In the genomic region with DNA sequence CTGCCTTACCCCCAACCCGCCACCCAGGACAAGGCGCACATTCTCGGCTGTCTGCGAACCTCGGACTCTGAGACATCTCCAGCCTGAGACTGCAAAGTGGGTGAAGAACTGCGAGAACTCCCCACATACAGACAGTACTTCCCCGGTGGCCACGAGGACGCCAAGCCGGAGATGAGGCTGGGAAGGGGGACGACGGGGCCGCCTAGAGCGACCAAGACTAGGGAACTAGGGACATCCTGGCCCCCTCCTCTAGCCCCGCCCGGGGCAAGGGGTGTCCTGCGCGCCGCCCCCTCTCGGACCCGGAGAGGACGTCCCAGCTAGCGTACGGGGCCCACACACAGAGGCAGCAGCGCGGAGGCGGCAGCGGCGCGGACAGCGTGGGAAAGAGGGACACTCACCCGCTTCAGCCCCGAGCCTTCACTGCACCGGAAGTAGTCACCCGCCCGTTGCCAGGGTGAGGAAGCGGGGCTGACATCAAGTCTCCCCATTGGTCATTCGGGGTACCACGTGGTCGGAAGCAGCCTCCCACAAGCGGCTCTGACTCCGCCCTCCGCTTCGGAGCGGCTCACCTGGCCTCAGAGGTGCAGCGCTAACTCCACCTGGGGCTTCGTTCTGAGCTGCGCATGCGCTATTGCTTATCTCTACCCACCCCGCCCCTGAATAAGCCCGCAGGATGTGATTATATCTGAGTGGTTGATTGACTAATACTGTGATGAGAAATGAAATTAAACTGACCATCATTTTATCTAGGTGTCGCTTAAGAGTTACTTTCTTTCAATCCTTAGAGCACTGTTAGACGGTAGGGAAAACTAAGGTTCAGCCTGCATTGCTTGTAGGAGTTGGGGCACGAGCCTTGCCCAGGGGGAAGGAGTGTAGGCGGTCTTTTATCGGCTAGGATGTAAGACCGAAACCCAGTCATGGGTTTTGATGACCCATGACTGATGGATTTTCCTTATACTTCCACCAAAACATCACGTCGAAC, we compare ENCODE assay signal across 1 cellular context.
TF ChIP-seq lines count a peak whose summit lies in the region.

Gene TASP1 (minus strand): TSS at position 437 of the 982 bp plus-strand sequence. CDS start 8,854 bp downstream, outside the sequence.

TF ChIP-seq in HepG2, 621 proteins besides CTCF, POLR2A, EP300 and RAD21 (continued from another document and continues in another):
- TF ChIP-seq, protein P1, sequence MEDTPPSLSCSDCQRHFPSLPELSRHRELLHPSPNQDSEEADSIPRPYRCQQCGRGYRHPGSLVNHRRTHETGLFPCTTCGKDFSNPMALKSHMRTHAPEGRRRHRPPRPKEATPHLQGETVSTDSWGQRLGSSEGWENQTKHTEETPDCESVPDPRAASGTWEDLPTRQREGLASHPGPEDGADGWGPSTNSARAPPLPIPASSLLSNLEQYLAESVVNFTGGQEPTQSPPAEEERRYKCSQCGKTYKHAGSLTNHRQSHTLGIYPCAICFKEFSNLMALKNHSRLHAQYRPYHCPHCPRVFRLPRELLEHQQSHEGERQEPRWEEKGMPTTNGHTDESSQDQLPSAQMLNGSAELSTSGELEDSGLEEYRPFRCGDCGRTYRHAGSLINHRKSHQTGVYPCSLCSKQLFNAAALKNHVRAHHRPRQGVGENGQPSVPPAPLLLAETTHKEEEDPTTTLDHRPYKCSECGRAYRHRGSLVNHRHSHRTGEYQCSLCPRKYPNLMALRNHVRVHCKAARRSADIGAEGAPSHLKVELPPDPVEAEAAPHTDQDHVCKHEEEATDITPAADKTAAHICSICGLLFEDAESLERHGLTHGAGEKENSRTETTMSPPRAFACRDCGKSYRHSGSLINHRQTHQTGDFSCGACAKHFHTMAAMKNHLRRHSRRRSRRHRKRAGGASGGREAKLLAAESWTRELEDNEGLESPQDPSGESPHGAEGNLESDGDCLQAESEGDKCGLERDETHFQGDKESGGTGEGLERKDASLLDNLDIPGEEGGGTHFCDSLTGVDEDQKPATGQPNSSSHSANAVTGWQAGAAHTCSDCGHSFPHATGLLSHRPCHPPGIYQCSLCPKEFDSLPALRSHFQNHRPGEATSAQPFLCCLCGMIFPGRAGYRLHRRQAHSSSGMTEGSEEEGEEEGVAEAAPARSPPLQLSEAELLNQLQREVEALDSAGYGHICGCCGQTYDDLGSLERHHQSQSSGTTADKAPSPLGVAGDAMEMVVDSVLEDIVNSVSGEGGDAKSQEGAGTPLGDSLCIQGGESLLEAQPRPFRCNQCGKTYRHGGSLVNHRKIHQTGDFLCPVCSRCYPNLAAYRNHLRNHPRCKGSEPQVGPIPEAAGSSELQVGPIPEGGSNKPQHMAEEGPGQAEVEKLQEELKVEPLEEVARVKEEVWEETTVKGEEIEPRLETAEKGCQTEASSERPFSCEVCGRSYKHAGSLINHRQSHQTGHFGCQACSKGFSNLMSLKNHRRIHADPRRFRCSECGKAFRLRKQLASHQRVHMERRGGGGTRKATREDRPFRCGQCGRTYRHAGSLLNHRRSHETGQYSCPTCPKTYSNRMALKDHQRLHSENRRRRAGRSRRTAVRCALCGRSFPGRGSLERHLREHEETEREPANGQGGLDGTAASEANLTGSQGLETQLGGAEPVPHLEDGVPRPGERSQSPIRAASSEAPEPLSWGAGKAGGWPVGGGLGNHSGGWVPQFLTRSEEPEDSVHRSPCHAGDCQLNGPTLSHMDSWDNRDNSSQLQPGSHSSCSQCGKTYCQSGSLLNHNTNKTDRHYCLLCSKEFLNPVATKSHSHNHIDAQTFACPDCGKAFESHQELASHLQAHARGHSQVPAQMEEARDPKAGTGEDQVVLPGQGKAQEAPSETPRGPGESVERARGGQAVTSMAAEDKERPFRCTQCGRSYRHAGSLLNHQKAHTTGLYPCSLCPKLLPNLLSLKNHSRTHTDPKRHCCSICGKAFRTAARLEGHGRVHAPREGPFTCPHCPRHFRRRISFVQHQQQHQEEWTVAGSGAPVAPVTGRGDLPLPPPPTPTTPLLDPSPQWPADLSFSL (CRISPR knock-in tag; IDR thresholded peaks at IDR 0.05): no peak
- peak; percentile 75; the same call in 1 of the 2 replicates for TF ChIP-seq JUND (CRISPR knock-in tag; IDR thresholded peaks at IDR 0.05)
- TF ChIP-seq NKX3-1 (CRISPR knock-in tag; IDR thresholded peaks at IDR 0.05): no peak
- TF ChIP-seq SPEN (CRISPR knock-in tag; IDR thresholded peaks at IDR 0.05; ENCODE audit: low read depth): peak; percentile 82
- no peak for TF ChIP-seq TBX3 (IDR thresholded peaks at IDR 0.05; ENCODE audit: borderline replicate concordance)
- peak; percentile 58; the same call in 1 of the 2 replicates for TF ChIP-seq GFI1 (CRISPR knock-in tag; IDR thresholded peaks at IDR 0.05; ENCODE audit: borderline replicate concordance)
- no peak for TF ChIP-seq ZSCAN9 (CRISPR knock-in tag; IDR thresholded peaks at IDR 0.05; ENCODE audit: borderline replicate concordance)
- peak; percentile 61; the same call in 1 of the 2 replicates for TF ChIP-seq DR1 (CRISPR knock-in tag; IDR thresholded peaks at IDR 0.05)
- TF ChIP-seq ZBTB7B (CRISPR knock-in tag; IDR thresholded peaks at IDR 0.05): peak; percentile 47; the same call in 1 of the 2 replicates
- no peak for TF ChIP-seq FOXP1 (IDR thresholded peaks at IDR 0.05)
- no peak for TF ChIP-seq FOXP1 (CRISPR knock-in tag; IDR thresholded peaks at IDR 0.05)
- TF ChIP-seq ZNF124 (CRISPR knock-in tag; IDR thresholded peaks at IDR 0.05): peak; percentile 69; the same call in 1 of the 2 replicates
- TF ChIP-seq HES4 (CRISPR knock-in tag; IDR thresholded peaks at IDR 0.05; ENCODE audit: borderline replicate concordance): peak; percentile 43; the same call in 1 of the 2 replicates
- TF ChIP-seq NR1H2 (CRISPR knock-in tag; IDR thresholded peaks at IDR 0.05; ENCODE audit: borderline replicate concordance, low read depth): peak; percentile 74; the same call in 1 of the 2 replicates
- TF ChIP-seq SKI (IDR thresholded peaks at IDR 0.05; ENCODE audit: partially characterized antibody): no peak
- no peak for TF ChIP-seq ZNF17 (CRISPR knock-in tag; IDR thresholded peaks at IDR 0.05)
- TF ChIP-seq ZNF550 (CRISPR knock-in tag; IDR thresholded peaks at IDR 0.05; ENCODE audit: borderline replicate concordance): peak; percentile 83; the same call in 1 of the 2 replicates
- TF ChIP-seq GMEB1 (CRISPR knock-in tag; IDR thresholded peaks at IDR 0.05; ENCODE audit: borderline replicate concordance): peak; percentile 69; the same call in 1 of the 2 replicates
- no peak; the same call in 1 of the 2 replicates for TF ChIP-seq ZNF264 (CRISPR knock-in tag; IDR thresholded peaks at IDR 0.05)
- TF ChIP-seq, protein P2, sequence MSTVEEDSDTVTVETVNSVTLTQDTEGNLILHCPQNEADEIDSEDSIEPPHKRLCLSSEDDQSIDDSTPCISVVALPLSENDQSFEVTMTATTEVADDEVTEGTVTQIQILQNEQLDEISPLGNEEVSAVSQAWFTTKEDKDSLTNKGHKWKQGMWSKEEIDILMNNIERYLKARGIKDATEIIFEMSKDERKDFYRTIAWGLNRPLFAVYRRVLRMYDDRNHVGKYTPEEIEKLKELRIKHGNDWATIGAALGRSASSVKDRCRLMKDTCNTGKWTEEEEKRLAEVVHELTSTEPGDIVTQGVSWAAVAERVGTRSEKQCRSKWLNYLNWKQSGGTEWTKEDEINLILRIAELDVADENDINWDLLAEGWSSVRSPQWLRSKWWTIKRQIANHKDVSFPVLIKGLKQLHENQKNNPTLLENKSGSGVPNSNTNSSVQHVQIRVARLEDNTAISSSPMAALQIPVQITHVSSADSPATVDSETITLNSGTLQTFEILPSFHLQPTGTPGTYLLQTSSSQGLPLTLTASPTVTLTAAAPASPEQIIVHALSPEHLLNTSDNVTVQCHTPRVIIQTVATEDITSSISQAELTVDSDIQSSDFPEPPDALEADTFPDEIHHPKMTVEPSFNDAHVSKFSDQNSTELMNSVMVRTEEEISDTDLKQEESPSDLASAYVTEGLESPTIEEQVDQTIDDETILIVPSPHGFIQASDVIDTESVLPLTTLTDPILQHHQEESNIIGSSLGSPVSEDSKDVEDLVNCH (CRISPR knock-in tag; IDR thresholded peaks at IDR 0.05): no peak; the same call in 1 of the 2 replicates
- peak; percentile 48 for TF ChIP-seq TBL1XR1 (IDR thresholded peaks at IDR 0.05; ENCODE audit: borderline replicate concordance, low read length, partially characterized antibody)
- TF ChIP-seq, protein P3, sequence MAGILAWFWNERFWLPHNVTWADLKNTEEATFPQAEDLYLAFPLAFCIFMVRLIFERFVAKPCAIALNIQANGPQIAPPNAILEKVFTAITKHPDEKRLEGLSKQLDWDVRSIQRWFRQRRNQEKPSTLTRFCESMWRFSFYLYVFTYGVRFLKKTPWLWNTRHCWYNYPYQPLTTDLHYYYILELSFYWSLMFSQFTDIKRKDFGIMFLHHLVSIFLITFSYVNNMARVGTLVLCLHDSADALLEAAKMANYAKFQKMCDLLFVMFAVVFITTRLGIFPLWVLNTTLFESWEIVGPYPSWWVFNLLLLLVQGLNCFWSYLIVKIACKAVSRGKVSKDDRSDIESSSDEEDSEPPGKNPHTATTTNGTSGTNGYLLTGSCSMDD (CRISPR knock-in tag; IDR thresholded peaks at IDR 0.05): no peak
- no peak for TF ChIP-seq NFATC3 (CRISPR knock-in tag; IDR thresholded peaks at IDR 0.05)
- TF ChIP-seq PITX1 (CRISPR knock-in tag; IDR thresholded peaks at IDR 0.05): peak; percentile 64
- no peak for TF ChIP-seq ISX (CRISPR knock-in tag; conservative IDR thresholded peaks at IDR 0.05)
- no peak for TF ChIP-seq ZFP1 (CRISPR knock-in tag; IDR thresholded peaks at IDR 0.05)
- TF ChIP-seq HNRNPL (IDR thresholded peaks at IDR 0.05; ENCODE audit: low read depth, low read length): 0 out of 2 replicates have a peak, but pooled peaks have one; percentile 23
- peak; percentile 94 for TF ChIP-seq ZNF543 (CRISPR knock-in tag; IDR thresholded peaks at IDR 0.05)
- TF ChIP-seq, protein P4, sequence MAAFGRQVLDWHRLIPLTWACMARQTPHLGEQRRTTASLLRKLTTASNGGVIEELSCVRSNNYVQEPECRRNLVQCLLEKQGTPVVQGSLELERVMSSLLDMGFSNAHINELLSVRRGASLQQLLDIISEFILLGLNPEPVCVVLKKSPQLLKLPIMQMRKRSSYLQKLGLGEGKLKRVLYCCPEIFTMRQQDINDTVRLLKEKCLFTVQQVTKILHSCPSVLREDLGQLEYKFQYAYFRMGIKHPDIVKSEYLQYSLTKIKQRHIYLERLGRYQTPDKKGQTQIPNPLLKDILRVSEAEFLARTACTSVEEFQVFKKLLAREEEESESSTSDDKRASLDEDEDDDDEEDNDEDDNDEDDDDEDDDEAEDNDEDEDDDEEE (CRISPR knock-in tag; IDR thresholded peaks at IDR 0.05): no peak
- TF ChIP-seq, protein P5, sequence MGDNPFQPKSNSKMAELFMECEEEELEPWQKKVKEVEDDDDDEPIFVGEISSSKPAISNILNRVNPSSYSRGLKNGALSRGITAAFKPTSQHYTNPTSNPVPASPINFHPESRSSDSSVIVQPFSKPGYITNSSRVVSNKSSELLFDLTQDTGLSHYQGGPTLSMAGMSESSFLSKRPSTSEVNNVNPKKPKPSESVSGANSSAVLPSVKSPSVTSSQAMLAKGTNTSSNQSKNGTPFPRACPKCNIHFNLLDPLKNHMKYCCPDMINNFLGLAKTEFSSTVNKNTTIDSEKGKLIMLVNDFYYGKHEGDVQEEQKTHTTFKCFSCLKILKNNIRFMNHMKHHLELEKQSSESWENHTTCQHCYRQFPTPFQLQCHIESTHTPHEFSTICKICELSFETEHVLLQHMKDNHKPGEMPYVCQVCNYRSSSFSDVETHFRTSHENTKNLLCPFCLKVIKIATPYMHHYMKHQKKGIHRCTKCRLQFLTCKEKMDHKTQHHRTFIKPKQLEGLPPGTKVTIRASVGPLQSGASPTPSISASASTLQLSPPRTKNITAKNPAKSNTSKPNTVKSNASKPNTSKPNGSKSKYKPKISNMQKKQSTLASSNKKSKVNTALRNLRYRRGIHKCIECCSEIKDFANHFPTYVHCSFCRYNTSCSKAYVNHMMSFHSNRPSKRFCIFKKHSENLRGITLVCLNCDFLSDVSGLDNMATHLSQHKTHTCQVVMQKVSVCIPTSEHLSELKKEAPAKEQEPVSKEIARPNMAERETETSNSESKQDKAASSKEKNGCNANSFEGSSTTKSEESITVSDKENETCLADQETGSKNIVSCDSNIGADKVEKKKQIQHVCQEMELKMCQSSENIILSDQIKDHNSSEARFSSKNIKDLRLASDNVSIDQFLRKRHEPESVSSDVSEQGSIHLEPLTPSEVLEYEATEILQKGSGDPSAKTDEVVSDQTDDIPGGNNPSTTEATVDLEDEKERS (CRISPR knock-in tag; IDR thresholded peaks at IDR 0.05): 0 out of 2 replicates have a peak, but pooled peaks have one; percentile 70
- peak; percentile 82; the same call in 1 of the 2 replicates for TF ChIP-seq ZSCAN29 (CRISPR knock-in tag; conservative IDR thresholded peaks at IDR 0.05)
- TF ChIP-seq ZNF841 (CRISPR knock-in tag; IDR thresholded peaks at IDR 0.05; ENCODE audit: borderline replicate concordance): no peak
- TF ChIP-seq ELK4 (CRISPR knock-in tag; IDR thresholded peaks at IDR 0.05; ENCODE audit: borderline replicate concordance): no peak
- TF ChIP-seq KDM5A (IDR thresholded peaks at IDR 0.05; ENCODE audit: borderline replicate concordance, low read length): peak; percentile 90
- peak; percentile 74 for TF ChIP-seq SP5 (CRISPR knock-in tag; IDR thresholded peaks at IDR 0.05; ENCODE audit: borderline replicate concordance, low read depth)
- no peak for TF ChIP-seq ZNF557 (CRISPR knock-in tag; IDR thresholded peaks at IDR 0.05)
- peak; percentile 49 for TF ChIP-seq PBX2 (CRISPR knock-in tag; IDR thresholded peaks at IDR 0.05)
- TF ChIP-seq SALL2 (CRISPR knock-in tag; IDR thresholded peaks at IDR 0.05): peak; percentile 81
- TF ChIP-seq KDM2A (CRISPR knock-in tag; IDR thresholded peaks at IDR 0.05; ENCODE audit: borderline replicate concordance, low read depth): peak; percentile 88
